ENCODE assay signal across 11 cellular contexts in genomic region chr17:2755941-2756724, GRCh38. TPM values are rescaled to one million over a fixed set of nuclear protein-coding genes. Genes with fewer than 3 reads are reported as not detected.
DNase-seq lines count a peak whose midpoint lies in the region; TF ChIP-seq lines count a peak whose summit lies in the region.
"Had no signal": no experiment of that assay in that cellular context is flagged by ENCODE, and none has a peak within 500 bp of the region (broad histone marks: within the 10 kb centered on the region; RNA-seq: fewer than 3 reads in every experiment).

No MANE protein-coding gene starts in this region.

- peak overlapping the region; percentile 32 for H3K4me3 Mint-ChIP-seq in activated CD4-positive, alpha-beta T cell treated with anti-CD3 and anti-CD28 coated beads, Interleukin-2, amount 10 ng/mL, durations not matched to agents 7 days and 5 days
- H3K4me3 Mint-ChIP-seq: activated B cell treated with CpG ODN at 0.5 μM for 24 hours had no signal

- WGBS in stomach, 5 donors = 1 to 6% (median 3%) methylated on average over 23 to 42 of the region's 42 CpGs

- peaks cover 3 to 84% (median 36%) of the 10 kb centered on the region in 3 donors for H3K27me3 ChIP-seq in stomach

- H3K36me3 Mint-ChIP-seq in activated CD4-positive, alpha-beta T cell treated with anti-CD3 and anti-CD28 coated beads, Interleukin-2, amount 10 ng/mL, durations not matched to agents 7 days and 5 days (ENCODE audit: low read depth) = no peaks in the 10 kb centered on the region

- intact Hi-C loops in stomach (cut with DNase I; ENCODE audit: low total_unique reads) = no loop called here

- H3K4me3 ChIP-seq in stomach = peak overlapping the region; percentile 35 to 47 (median 40)
- H3K4me3 ChIP-seq: lung had no signal

- no peak for TF ChIP-seq POLR2A in stomach (IDR thresholded peaks at IDR 0.05)

- peaks cover 5 to 15% (median 14%) of the 10 kb centered on the region in 4 donors for H3K4me1 ChIP-seq in stomach

- no peak overlapping the region for H3K27ac Mint-ChIP-seq in activated CD4-positive, alpha-beta T cell treated with anti-CD3 and anti-CD28 coated beads, Interleukin-2, amount 10 ng/mL, durations not matched to agents 7 days and 5 days
- H3K27ac Mint-ChIP-seq: activated B cell treated with CpG ODN at 0.5 μM for 24 hours had no signal

- no peak for TF ChIP-seq EP300 in stomach (IDR thresholded peaks at IDR 0.05)

- TF ChIP-seq CTCF in stomach (IDR thresholded peaks at IDR 0.05) = no peak

- no peaks in the 10 kb centered on the region for H3K36me3 ChIP-seq in stomach

- H3K9me3 ChIP-seq in stomach = no peaks in the 10 kb centered on the region

- H3K27ac ChIP-seq in stomach = no peak overlapping the region

- no peaks in the 10 kb centered on the region for H3K4me1 Mint-ChIP-seq in activated CD4-positive, alpha-beta T cell treated with anti-CD3 and anti-CD28 coated beads, Interleukin-2, amount 10 ng/mL, durations not matched to agents 7 days and 5 days

- DNase-seq in activated CD4-positive, alpha-beta T cell treated with anti-CD3 and anti-CD28 coated beads, Interleukin-2, amount 10 ng/mL, durations not matched to agents 7 days and 5 days = no peak
- DNase-seq in activated CD4-positive, alpha-beta T cell treated with anti-CD3 and anti-CD28 coated beads for 4 hours = no peak
- peak; percentile 27 for DNase-seq in astrocyte of the hippocampus (ENCODE audit: low read depth, low spot score)
- DNase-seq in iPS-NIHi11 (ENCODE audit: low spot score) = peak; percentile 74
- no peak for DNase-seq in stomach
- no peak for DNase-seq in NCI-H1694 (lab: John Stamatoyannopoulos, UW)
- no peak for DNase-seq in effector CD4-positive, alpha-beta T cell
- no peak for DNase-seq in NCI-H2227 treated with DMSO at 0.1 percent for 48 hours (lab: John Stamatoyannopoulos, UW)
- DNase-seq: activated B cell treated with CpG ODN at 0.5 μM for 24 hours, NCI-H2107 had no signal

- H3K9me3 Mint-ChIP-seq in activated CD4-positive, alpha-beta T cell treated with anti-CD3 and anti-CD28 coated beads, Interleukin-2, amount 10 ng/mL, durations not matched to agents 7 days and 5 days = no peaks in the 10 kb centered on the region
- H3K9me3 Mint-ChIP-seq: activated B cell treated with CpG ODN at 0.5 μM for 24 hours had no signal

- CTCF ChIA-PET in activated CD4-positive, alpha-beta T cell treated with anti-CD3 and anti-CD28 coated beads, Interleukin-2, amount 10 ng/mL, durations not matched to agents 7 days and 5 days (lab: Charles Lee) = no interaction called here

- POLR2A ChIA-PET in activated CD4-positive, alpha-beta T cell treated with anti-CD3 and anti-CD28 coated beads, Interleukin-2, amount 10 ng/mL, durations not matched to agents 7 days and 5 days (lab: Charles Lee) = interaction anchor here (0.6 kb wide), 1 partner anchor 32 kb away, joined by 22 read pairs; no protein-coding TSS in a partner anchor

- H3K27me3 Mint-ChIP-seq in activated CD4-positive, alpha-beta T cell treated with anti-CD3 and anti-CD28 coated beads, Interleukin-2, amount 10 ng/mL, durations not matched to agents 7 days and 5 days = peaks cover 47% of the 10 kb centered on the region

RNA-seq across cellular contexts. Expression of gene CCDC92B, which starts 6.7 kb away (rescaled TPM):
- total RNA-seq in activated CD4-positive, alpha-beta T cell treated with anti-CD3 and anti-CD28 coated beads, Interleukin-2, amount 10 ng/mL, durations not matched to agents 7 days and 5 days = under 1 TPM in 1 of 2 experiments, not detected in 1; 0.08 TPM
- 1 to 10 TPM in 1 of 5 donors, not detected in 4; 1.7 TPM for total RNA-seq in stomach
- polyA plus RNA-seq in stomach = under 1 TPM in 2 of 3 donors, not detected in 1; 0.12 to 0.48 TPM
- total RNA-seq: activated B cell treated with CpG ODN at 0.5 μM for 24 hours had no signal

RNA-seq across cellular contexts. Expression of gene RAP1GAP2, which starts 40.1 kb away (rescaled TPM):
- 10 to 100 TPM; 27.8 to 37.3 TPM for total RNA-seq in activated CD4-positive, alpha-beta T cell treated with anti-CD3 and anti-CD28 coated beads, Interleukin-2, amount 10 ng/mL, durations not matched to agents 7 days and 5 days
- 10 to 100 TPM; 26.4 to 92.4 (median 50.7) TPM for total RNA-seq in stomach
- 10 to 100 TPM; 11.8 to 25.0 (median 17.9) TPM for polyA plus RNA-seq in stomach

RNA-seq across cellular contexts. Expression of gene CLUH, which starts 44.6 kb away (rescaled TPM):
- 10 to 100 TPM; 44.8 to 55.9 TPM for total RNA-seq in activated CD4-positive, alpha-beta T cell treated with anti-CD3 and anti-CD28 coated beads, Interleukin-2, amount 10 ng/mL, durations not matched to agents 7 days and 5 days
- total RNA-seq in stomach = 100 to 1,000 TPM in 2 of 5 donors, 10 to 100 TPM in 3; 45.2 to 417 (median 58.0) TPM
- polyA plus RNA-seq in stomach = 10 to 100 TPM; 17.6 to 40.1 (median 30.4) TPM

Comparison
In these comparisons a context has a peak if more than half of its experiments do, and no peak if none do; other contexts are left out.
1. DNase-seq: peak in astrocyte of the hippocampus (single experiment) and iPS-NIHi11 (single experiment); none in activated CD4-positive, alpha-beta T cell treated with anti-CD3 and anti-CD28 coated beads, Interleukin-2, amount 10 ng/mL, durations not matched to agents 7 days and 5 days (single experiment), activated CD4-positive, alpha-beta T cell treated with anti-CD3 and anti-CD28 coated beads for 4 hours (0 of 2), stomach (single experiment), NCI-H1694 (single experiment), effector CD4-positive, alpha-beta T cell (single experiment) and NCI-H2227 treated with DMSO at 0.1 percent for 48 hours (single experiment).